1 cellular context compared by ENCODE assay signal in genomic region chr15:75453703-75454470, GRCh38.
TF ChIP-seq lines count a peak whose summit lies in the region.

No MANE protein-coding gene starts in this region.

TF ChIP-seq in HepG2, 621 proteins besides CTCF, POLR2A, EP300 and RAD21 (continued from another document and continues in another):
- TF ChIP-seq PAXIP1 (CRISPR knock-in tag; conservative IDR thresholded peaks at IDR 0.05) (peak; percentile 49), ZFP90 (CRISPR knock-in tag; IDR thresholded peaks at IDR 0.05; ENCODE audit: borderline replicate concordance) (no peak; the same call in 1 of the 2 replicates), ZNF563 (CRISPR knock-in tag; IDR thresholded peaks at IDR 0.05) (peak; percentile 91), NCOR1 (IDR thresholded peaks at IDR 0.05; ENCODE audit: borderline replicate concordance, low read length) (no peak), ZFAT (CRISPR knock-in tag; conservative IDR thresholded peaks at IDR 0.05) (no peak), AHR (CRISPR knock-in tag; IDR thresholded peaks at IDR 0.05) (peak; percentile 84), ZNF75D (CRISPR knock-in tag; IDR thresholded peaks at IDR 0.05; ENCODE audit: borderline replicate concordance) (no peak), SMC3 (IDR thresholded peaks at IDR 0.05; ENCODE audit: low read length) (no peak), ZNF224 (CRISPR knock-in tag; IDR thresholded peaks at IDR 0.05) (peak; percentile 22; the same call in 1 of the 2 replicates), ZBTB3 (CRISPR knock-in tag; IDR thresholded peaks at IDR 0.05; ENCODE audit: borderline replicate concordance, low read depth) (no peak), ZNF503 (CRISPR knock-in tag; IDR thresholded peaks at IDR 0.05) (no peak; the same call in 1 of the 2 replicates), ZBTB7A (CRISPR knock-in tag; IDR thresholded peaks at IDR 0.05) (no peak), IKZF5 (CRISPR knock-in tag; IDR thresholded peaks at IDR 0.05) (peak; percentile 70; the same call in 1 of the 2 replicates), RERE (CRISPR knock-in tag; IDR thresholded peaks at IDR 0.05; ENCODE audit: low read depth) (peak; percentile 53; the same call in 1 of the 2 replicates), ZNF121 (CRISPR knock-in tag; IDR thresholded peaks at IDR 0.05) (no peak), ZSCAN21 (CRISPR knock-in tag; IDR thresholded peaks at IDR 0.05; ENCODE audit: borderline replicate concordance) (peak; percentile 85; the same call in 1 of the 2 replicates), ZNF891 (CRISPR knock-in tag; IDR thresholded peaks at IDR 0.05) (peak; percentile 80), ATF1 (CRISPR knock-in tag; IDR thresholded peaks at IDR 0.05) (peak; percentile 90), BRCA1 (CRISPR knock-in tag; IDR thresholded peaks at IDR 0.05) (no peak), E2F1 (CRISPR knock-in tag; IDR thresholded peaks at IDR 0.05) (peak; percentile 80; the same call in 1 of the 2 replicates), HNF4G (IDR thresholded peaks at IDR 0.05; ENCODE audit: borderline replicate concordance, low read depth, low read length) (no peak; the same call in 1 of the 2 replicates), HNF4G (CRISPR knock-in tag; IDR thresholded peaks at IDR 0.05; ENCODE audit: borderline replicate concordance, low read depth) (no peak), SNAI1 (CRISPR knock-in tag; IDR thresholded peaks at IDR 0.05; ENCODE audit: borderline replicate concordance) (no peak; the same call in 1 of the 2 replicates)
- TF ChIP-seq, protein P1, sequence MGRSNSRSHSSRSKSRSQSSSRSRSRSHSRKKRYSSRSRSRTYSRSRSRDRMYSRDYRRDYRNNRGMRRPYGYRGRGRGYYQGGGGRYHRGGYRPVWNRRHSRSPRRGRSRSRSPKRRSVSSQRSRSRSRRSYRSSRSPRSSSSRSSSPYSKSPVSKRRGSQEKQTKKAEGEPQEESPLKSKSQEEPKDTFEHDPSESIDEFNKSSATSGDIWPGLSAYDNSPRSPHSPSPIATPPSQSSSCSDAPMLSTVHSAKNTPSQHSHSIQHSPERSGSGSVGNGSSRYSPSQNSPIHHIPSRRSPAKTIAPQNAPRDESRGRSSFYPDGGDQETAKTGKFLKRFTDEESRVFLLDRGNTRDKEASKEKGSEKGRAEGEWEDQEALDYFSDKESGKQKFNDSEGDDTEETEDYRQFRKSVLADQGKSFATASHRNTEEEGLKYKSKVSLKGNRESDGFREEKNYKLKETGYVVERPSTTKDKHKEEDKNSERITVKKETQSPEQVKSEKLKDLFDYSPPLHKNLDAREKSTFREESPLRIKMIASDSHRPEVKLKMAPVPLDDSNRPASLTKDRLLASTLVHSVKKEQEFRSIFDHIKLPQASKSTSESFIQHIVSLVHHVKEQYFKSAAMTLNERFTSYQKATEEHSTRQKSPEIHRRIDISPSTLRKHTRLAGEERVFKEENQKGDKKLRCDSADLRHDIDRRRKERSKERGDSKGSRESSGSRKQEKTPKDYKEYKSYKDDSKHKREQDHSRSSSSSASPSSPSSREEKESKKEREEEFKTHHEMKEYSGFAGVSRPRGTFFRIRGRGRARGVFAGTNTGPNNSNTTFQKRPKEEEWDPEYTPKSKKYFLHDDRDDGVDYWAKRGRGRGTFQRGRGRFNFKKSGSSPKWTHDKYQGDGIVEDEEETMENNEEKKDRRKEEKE (IDR thresholded peaks at IDR 0.05): no peak
- TF ChIP-seq, protein P2, sequence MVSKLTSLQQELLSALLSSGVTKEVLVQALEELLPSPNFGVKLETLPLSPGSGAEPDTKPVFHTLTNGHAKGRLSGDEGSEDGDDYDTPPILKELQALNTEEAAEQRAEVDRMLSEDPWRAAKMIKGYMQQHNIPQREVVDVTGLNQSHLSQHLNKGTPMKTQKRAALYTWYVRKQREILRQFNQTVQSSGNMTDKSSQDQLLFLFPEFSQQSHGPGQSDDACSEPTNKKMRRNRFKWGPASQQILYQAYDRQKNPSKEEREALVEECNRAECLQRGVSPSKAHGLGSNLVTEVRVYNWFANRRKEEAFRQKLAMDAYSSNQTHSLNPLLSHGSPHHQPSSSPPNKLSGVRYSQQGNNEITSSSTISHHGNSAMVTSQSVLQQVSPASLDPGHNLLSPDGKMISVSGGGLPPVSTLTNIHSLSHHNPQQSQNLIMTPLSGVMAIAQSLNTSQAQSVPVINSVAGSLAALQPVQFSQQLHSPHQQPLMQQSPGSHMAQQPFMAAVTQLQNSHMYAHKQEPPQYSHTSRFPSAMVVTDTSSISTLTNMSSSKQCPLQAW (CRISPR knock-in tag; IDR thresholded peaks at IDR 0.05): peak; percentile 41; the same call in 1 of the 2 replicates
